36 cellular contexts compared by ENCODE assay signal in the genomic region with DNA sequence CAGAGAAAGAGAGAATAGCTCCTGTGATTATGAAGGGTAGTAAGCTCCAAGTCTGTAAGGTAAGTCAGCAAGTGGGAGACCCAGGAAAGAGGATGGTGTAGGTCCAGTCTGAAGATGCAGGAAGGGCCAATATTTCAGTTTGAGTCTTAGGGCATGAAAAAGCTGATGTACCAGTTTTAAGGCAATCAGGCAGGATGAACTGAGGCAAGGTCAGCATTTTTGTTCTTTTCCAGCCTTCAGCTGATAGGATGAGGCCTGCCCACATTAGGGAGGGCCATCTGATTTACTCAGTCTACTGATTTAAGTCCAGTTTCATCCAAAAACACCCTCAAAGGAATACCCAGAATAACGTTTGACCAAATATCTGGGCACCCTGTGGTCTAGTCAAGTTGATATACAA.
"Had no signal": no experiment of that assay in that cellular context is flagged by ENCODE, and none has a peak within 500 bp of the region (broad histone marks: within the 10 kb centered on the region; RNA-seq: fewer than 3 reads in every experiment).

No MANE protein-coding gene starts in this region.

- DNase-seq: Karpas-422, Kasumi-1, MG63, MM.1S, MV-4-11, NCI-H1048, NCI-H1092, NCI-H1092 treated with DMSO at 0.1 percent for 48 hours, NCI-H1105, NCI-H1105 treated with DMSO at 0.1 percent for 48 hours, NCI-H1417, NCI-H1417 treated with DMSO at 0.1 percent for 48 hours, NCI-H1436, NCI-H1436 treated with DMSO at 0.1 percent for 48 hours, NCI-H146, NCI-H1694, NCI-H1694 treated with DMSO at 0.1 percent for 48 hours, NCI-H187, NCI-H187 treated with DMSO at 0.1 percent for 48 hours, NCI-H1930, NCI-H2029, NCI-H2029 treated with DMSO at 0.1 percent for 48 hours, NCI-H2081, NCI-H2081 treated with DMSO at 0.1 percent for 48 hours, NCI-H2107, NCI-H2171, NCI-H2171 treated with DMSO at 0.1 percent for 48 hours, NCI-H2227 treated with DMSO at 0.1 percent for 48 hours, NCI-H226, NCI-H345, NCI-H446, NCI-H446 treated with DMSO at 0.1 percent for 48 hours, NCI-H510A, NCI-H510A treated with DMSO at 0.1 percent for 48 hours, NCI-H524, NCI-H524 treated with DMSO at 0.1 percent for 48 hours had no signal

- H3K9me3 ChIP-seq: MG63 had no signal

- H3K27me3 ChIP-seq: MG63 had no signal

- H3K4me3 ChIP-seq: MG63 had no signal

- H3K36me3 ChIP-seq: MG63 had no signal
